Comparison of ENCODE assay signal across 9 cellular contexts in genomic region chr7:87561702-87562101, GRCh38.
"Had no signal": no experiment of that assay in that cellular context is flagged by ENCODE, and none has a peak within 500 bp of the region (broad histone marks: within the 10 kb centered on the region; RNA-seq: fewer than 3 reads in every experiment).

No MANE protein-coding gene starts in this region.

- H3K9ac ChIP-seq: KMS-11 had no signal

- FAIRE-seq: HepG2, HTR-8/SVneo, K562 had no signal

- H3K27ac Mint-ChIP-seq: IgD-negative memory B cell had no signal

- H3K4me3 Mint-ChIP-seq: IgD-negative memory B cell had no signal

- H3K4me2 ChIP-seq: KMS-11 had no signal

- H3K9me3 Mint-ChIP-seq: IgD-negative memory B cell had no signal

- H3K4me3 ChIP-seq: K562 had no signal

- DNase-seq: IMR-90, KBM-7, KG1 had no signal

- H3K27ac ChIP-seq: HL-60, KMS-11 had no signal

- H3K27me3 Mint-ChIP-seq: IgD-negative memory B cell had no signal

- ATAC-seq: HepG2, K562 had no signal
